Comparison of ENCODE assay signal across 10 cellular contexts in the genomic region with DNA sequence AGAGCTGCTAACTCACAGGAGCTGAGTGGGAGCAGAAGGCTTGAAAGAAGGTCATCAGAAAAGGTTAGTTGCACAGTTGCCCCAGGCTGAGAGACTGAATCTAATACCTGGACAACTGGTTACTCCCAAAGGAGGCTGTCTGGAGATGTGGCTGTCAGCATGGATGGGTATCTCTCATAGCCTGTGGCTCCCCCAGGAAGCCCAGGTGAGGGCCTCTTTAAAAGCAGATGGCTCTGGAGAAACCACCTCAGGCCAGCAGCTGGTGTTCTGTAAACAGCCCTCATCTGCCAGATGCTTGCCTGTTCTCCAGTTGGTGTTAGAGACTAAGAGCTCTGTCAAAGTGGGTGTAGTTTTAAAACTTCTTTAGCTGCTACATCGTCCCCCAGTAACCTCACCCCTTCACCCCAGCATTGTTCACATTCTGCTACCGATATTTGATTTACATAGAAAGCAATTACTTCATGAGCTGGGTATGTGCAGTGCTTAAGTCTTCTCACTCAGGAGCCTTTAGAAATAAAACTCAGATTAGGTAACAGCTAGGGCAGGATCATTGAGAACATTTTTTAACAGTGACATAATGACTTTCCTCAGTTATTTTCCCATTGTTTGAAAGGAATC. TPM values are rescaled to one million over a fixed set of nuclear protein-coding genes. Genes with fewer than 3 reads are reported as not detected.
DNase-seq lines count a peak whose midpoint lies in the region; ATAC-seq and TF ChIP-seq lines count a peak whose summit lies in the region.
"Had no signal": no experiment of that assay in that cellular context is flagged by ENCODE, and none has a peak within 500 bp of the region (broad histone marks: within the 10 kb centered on the region; RNA-seq: fewer than 3 reads in every experiment).

No MANE protein-coding gene starts in this region.

- no peak for TF ChIP-seq CTCF in BJ (IDR thresholded peaks at IDR 0.05; ENCODE audit: insufficient read depth, low read depth, low read length)
- TF ChIP-seq CTCF in SK-N-SH (IDR thresholded peaks at IDR 0.05) = no peak

- TF ChIP-seq RAD21 in SK-N-SH (IDR thresholded peaks at IDR 0.05; ENCODE audit: low read length) = no peak

- H3K4me2 ChIP-seq in SK-N-SH = no peak overlapping the region

- no peaks in the 10 kb centered on the region for H4K20me1 ChIP-seq in SK-N-SH (ENCODE audit: insufficient read depth)

- WGBS in SK-N-SH (ENCODE audit: low lambda C conversion rate) = 38% methylated on average over 2 of the region's 2 CpGs

- TF ChIP-seq EP300 in SK-N-SH (IDR thresholded peaks at IDR 0.05; ENCODE audit: borderline replicate concordance in 1 of 2, low read depth in 1 of 2, low read length in 1 of 2) = no peak

- DNase-seq in BJ (ENCODE audit: low read depth) (peak; percentile 62), NCI-H1105 (lab: John Stamatoyannopoulos, UW) (peak; percentile 43), SK-N-SH (peak; percentile 24), kidney tubule cell (ENCODE audit: low spot score) (peak; percentile 96), NOMO-1 treated with dmso at 0.1 percent for 144 hours (lab: John Stamatoyannopoulos, UW; ENCODE audit: unreplicated experiment) (no peak), LoVo (ENCODE audit: low spot score) (no peak), cerebellum (ENCODE audit: low spot score) (no peak)
- DNase-seq: activated CD8-positive, alpha-beta memory T cell treated with anti-CD3 and anti-CD28 coated beads for 24 hours; NCI-H446 had no signal

- H3K27ac ChIP-seq in SK-N-SH (ENCODE audit: low read depth in 2 of 2, low read length in 1 of 2) = no peak overlapping the region

- H3K36me3 ChIP-seq in BJ (ENCODE audit: control insufficient read depth, insufficient read depth, low read length) = no peaks in the 10 kb centered on the region
- no peaks in the 10 kb centered on the region for H3K36me3 ChIP-seq in SK-N-SH (replicated peaks in 1 of 2; ENCODE audit: control insufficient read depth in 1 of 2, insufficient read depth in 2 of 2, low read length in 1 of 2)

- H3K9me2 ChIP-seq in SK-N-SH = no peaks in the 10 kb centered on the region

- CTCF ChIA-PET in BJ (lab: Yijun Ruan, JAX) = interaction anchor here (0.6 to 2.1 kb wide), 3 partner anchors 10 to 60 kb away, joined by 3 to 7 read pairs (median 3); no protein-coding TSS in a partner anchor
- CTCF ChIA-PET in SK-N-SH (lab: Yijun Ruan, JAX) = interaction anchor here (0.7 to 1.6 kb wide), 4 partner anchors 12 to 601 kb away, joined by 3 to 7 read pairs (median 4); no protein-coding TSS in a partner anchor

- H3K9ac ChIP-seq in SK-N-SH = no peak overlapping the region

- no peak overlapping the region for H3K4me3 ChIP-seq in BJ (ENCODE audit: low read depth, low read length)
- H3K4me3 ChIP-seq in SK-N-SH (ENCODE audit: low read depth in 2 of 2, low read length in 1 of 2) = no peak overlapping the region

- POLR2A ChIA-PET in BJ (lab: Charles Lee) = no interaction called here
- POLR2A ChIA-PET in SK-N-SH (lab: Yijun Ruan, JAX) = no interaction called here

- peaks cover 0 to 10% of the 10 kb centered on the region in 2 experiments; a peak in 2 of 4 replicates for H3K4me1 ChIP-seq in SK-N-SH (ENCODE audit: control insufficient read depth in 1 of 2, insufficient read depth in 2 of 2, low read depth in 1 of 2, low read length in 1 of 2)

- no peak for ATAC-seq in GM18858 (IDR thresholded peaks at IDR 0.05; ENCODE audit: unreplicated experiment)

- no peaks in the 10 kb centered on the region for H3K27me3 ChIP-seq in BJ (ENCODE audit: control insufficient read depth, insufficient read depth, low read length)
- no peaks in the 10 kb centered on the region for H3K27me3 ChIP-seq in SK-N-SH (ENCODE audit: insufficient read depth)

- H2AFZ ChIP-seq in SK-N-SH (ENCODE audit: low read depth) = no peak overlapping the region

- H3K79me2 ChIP-seq in SK-N-SH (ENCODE audit: insufficient read depth) = no peaks in the 10 kb centered on the region

- no peaks in the 10 kb centered on the region for H3K9me3 ChIP-seq in SK-N-SH

- peaks cover 4% of the 10 kb centered on the region for H3F3A ChIP-seq in SK-N-SH (replicated peaks; ENCODE audit: insufficient read depth)

TF ChIP-seq in SK-N-SH, 30 proteins besides CTCF, POLR2A, EP300 and RAD21 (continues in another document):
- 0 out of 2 replicates have a peak, but pooled peaks have one; percentile 13 for TF ChIP-seq GATA2 (CRISPR knock-in tag; IDR thresholded peaks at IDR 0.05)
- TF ChIP-seq FOSL2 (IDR thresholded peaks at IDR 0.05; ENCODE audit: borderline replicate concordance, low read depth) = 0 out of 2 replicates have a peak, but pooled peaks have one; percentile 7
- TF ChIP-seq SMC3 (IDR thresholded peaks at IDR 0.05; ENCODE audit: low read depth, low read length) = no peak
- peak; percentile 32; the same call in 1 of the 2 replicates for TF ChIP-seq JUND (IDR thresholded peaks at IDR 0.05)
- 0 out of 2 replicates have a peak, but pooled peaks have one; percentile 6 for TF ChIP-seq TCF12 (IDR thresholded peaks at IDR 0.05)
- no peak for TF ChIP-seq TEAD4 (IDR thresholded peaks at IDR 0.05; ENCODE audit: borderline replicate concordance, insufficient read depth)
- TF ChIP-seq, protein P1, sequence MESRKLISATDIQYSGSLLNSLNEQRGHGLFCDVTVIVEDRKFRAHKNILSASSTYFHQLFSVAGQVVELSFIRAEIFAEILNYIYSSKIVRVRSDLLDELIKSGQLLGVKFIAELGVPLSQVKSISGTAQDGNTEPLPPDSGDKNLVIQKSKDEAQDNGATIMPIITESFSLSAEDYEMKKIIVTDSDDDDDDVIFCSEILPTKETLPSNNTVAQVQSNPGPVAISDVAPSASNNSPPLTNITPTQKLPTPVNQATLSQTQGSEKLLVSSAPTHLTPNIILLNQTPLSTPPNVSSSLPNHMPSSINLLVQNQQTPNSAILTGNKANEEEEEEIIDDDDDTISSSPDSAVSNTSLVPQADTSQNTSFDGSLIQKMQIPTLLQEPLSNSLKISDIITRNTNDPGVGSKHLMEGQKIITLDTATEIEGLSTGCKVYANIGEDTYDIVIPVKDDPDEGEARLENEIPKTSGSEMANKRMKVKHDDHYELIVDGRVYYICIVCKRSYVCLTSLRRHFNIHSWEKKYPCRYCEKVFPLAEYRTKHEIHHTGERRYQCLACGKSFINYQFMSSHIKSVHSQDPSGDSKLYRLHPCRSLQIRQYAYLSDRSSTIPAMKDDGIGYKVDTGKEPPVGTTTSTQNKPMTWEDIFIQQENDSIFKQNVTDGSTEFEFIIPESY (IDR thresholded peaks at IDR 0.05; ENCODE audit: borderline replicate concordance, low read depth) = no peak
- no peak for TF ChIP-seq POLR2AphosphoS5 (IDR thresholded peaks at IDR 0.05; ENCODE audit: low read depth, low read length)
- TF ChIP-seq NFIC (IDR thresholded peaks at IDR 0.05; ENCODE audit: borderline replicate concordance) = no peak
- TF ChIP-seq, protein P2, sequence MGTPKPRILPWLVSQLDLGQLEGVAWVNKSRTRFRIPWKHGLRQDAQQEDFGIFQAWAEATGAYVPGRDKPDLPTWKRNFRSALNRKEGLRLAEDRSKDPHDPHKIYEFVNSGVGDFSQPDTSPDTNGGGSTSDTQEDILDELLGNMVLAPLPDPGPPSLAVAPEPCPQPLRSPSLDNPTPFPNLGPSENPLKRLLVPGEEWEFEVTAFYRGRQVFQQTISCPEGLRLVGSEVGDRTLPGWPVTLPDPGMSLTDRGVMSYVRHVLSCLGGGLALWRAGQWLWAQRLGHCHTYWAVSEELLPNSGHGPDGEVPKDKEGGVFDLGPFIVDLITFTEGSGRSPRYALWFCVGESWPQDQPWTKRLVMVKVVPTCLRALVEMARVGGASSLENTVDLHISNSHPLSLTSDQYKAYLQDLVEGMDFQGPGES (IDR thresholded peaks at IDR 0.05; ENCODE audit: low read depth, low read length) = no peak
- TF ChIP-seq RCOR1 (IDR thresholded peaks at IDR 0.05; ENCODE audit: low read length) = no peak
- TF ChIP-seq, protein P3, sequence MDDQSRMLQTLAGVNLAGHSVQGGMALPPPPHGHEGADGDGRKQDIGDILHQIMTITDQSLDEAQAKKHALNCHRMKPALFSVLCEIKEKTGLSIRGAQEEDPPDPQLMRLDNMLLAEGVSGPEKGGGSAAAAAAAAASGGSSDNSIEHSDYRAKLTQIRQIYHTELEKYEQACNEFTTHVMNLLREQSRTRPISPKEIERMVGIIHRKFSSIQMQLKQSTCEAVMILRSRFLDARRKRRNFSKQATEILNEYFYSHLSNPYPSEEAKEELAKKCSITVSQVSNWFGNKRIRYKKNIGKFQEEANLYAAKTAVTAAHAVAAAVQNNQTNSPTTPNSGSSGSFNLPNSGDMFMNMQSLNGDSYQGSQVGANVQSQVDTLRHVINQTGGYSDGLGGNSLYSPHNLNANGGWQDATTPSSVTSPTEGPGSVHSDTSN (IDR thresholded peaks at IDR 0.05) = no peak
- no peak for TF ChIP-seq MXI1 (IDR thresholded peaks at IDR 0.05; ENCODE audit: low read depth, low read length)
- TF ChIP-seq, protein P4, sequence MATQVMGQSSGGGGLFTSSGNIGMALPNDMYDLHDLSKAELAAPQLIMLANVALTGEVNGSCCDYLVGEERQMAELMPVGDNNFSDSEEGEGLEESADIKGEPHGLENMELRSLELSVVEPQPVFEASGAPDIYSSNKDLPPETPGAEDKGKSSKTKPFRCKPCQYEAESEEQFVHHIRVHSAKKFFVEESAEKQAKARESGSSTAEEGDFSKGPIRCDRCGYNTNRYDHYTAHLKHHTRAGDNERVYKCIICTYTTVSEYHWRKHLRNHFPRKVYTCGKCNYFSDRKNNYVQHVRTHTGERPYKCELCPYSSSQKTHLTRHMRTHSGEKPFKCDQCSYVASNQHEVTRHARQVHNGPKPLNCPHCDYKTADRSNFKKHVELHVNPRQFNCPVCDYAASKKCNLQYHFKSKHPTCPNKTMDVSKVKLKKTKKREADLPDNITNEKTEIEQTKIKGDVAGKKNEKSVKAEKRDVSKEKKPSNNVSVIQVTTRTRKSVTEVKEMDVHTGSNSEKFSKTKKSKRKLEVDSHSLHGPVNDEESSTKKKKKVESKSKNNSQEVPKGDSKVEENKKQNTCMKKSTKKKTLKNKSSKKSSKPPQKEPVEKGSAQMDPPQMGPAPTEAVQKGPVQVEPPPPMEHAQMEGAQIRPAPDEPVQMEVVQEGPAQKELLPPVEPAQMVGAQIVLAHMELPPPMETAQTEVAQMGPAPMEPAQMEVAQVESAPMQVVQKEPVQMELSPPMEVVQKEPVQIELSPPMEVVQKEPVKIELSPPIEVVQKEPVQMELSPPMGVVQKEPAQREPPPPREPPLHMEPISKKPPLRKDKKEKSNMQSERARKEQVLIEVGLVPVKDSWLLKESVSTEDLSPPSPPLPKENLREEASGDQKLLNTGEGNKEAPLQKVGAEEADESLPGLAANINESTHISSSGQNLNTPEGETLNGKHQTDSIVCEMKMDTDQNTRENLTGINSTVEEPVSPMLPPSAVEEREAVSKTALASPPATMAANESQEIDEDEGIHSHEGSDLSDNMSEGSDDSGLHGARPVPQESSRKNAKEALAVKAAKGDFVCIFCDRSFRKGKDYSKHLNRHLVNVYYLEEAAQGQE (IDR thresholded peaks at IDR 0.05; ENCODE audit: low read depth, low read length) = no peak

RNA-seq across cellular contexts. Expression of a gene that starts 25.8 kb away (rescaled TPM):
- 17.8 and 18.8 TPM in 2 replicates for polyA plus RNA-seq in BJ (2011; rRNA removed)
- 14.5 and 17.2 TPM in 2 replicates for polyA minus RNA-seq in BJ (2011; rRNA and poly(A)+ RNA removed)
- 3.3 and 4.2 TPM in 2 replicates for polyA plus RNA-seq in SK-N-SH (2012; rRNA removed)
- 3.3 and 3.9 TPM in 2 replicates for polyA plus RNA-seq in SK-N-SH (2012; cell fraction: cytosol; rRNA removed)
- 6.3 and 8.9 TPM in 2 replicates for polyA plus RNA-seq in SK-N-SH (2012; cell fraction: nucleus; rRNA removed)
- 47.7 TPM for total RNA-seq in cerebellum

Comparison
In these comparisons a context has a peak if more than half of its experiments do, and no peak if none do; other contexts are left out.
1. DNase-seq: peak in BJ (single experiment), NCI-H1105 (single experiment), SK-N-SH (single experiment) and kidney tubule cell (single experiment); none in NOMO-1 treated with dmso at 0.1 percent for 144 hours (single experiment), LoVo (single experiment) and cerebellum (single experiment).